Comparison of ENCODE assay signal across 16 cellular contexts in the genomic region with DNA sequence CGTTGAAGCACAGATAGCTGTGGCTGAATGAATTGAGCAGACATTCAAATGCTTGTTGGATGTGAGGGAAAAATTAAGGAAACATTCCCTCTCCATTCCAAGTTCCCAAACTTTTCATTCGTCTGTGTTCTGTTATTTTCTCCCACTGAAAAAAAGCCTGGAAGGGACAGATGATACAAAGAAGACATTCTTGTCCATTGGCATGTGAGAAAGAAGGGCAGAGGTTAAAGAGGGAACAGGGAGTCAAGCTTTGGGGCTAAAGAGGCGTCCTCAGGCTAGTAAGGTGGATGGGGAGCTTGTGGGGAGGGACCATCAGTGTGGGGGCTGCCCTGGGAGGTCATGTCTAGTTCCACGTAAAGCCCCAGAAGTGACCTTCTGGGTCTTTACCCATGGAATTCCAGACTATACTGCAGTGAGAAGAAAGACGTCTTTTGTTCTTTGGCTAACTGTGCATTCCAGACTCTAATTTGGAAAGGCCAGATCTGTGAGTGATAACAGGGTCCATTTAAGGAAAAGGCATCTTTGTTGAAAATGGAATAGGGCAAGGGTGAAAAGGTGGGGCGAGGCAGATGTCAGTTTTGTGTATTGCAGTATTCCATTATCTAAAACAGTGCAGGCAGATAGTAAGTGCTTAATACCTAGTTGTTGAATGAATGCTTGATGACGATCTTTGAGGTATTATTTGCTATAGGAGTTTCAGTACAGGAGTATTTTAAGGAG.
"Had no signal": no experiment of that assay in that cellular context is flagged by ENCODE, and none has a peak within 500 bp of the region (broad histone marks: within the 10 kb centered on the region; RNA-seq: fewer than 3 reads in every experiment).

No MANE protein-coding gene starts in this region.

- H3K4me3 Mint-ChIP-seq: activated CD8-positive, alpha-beta T cell treated with anti-CD3 and anti-CD28 coated beads for 36 hours; activated T-cell treated with anti-CD3 and anti-CD28 coated beads, Interleukin-2, amount 50 U/mL, for 72 hours; memory B cell had no signal

- H3K4me1 Mint-ChIP-seq: memory B cell had no signal

- H3K36me3 ChIP-seq: esophagus squamous epithelium, left lung, prostate gland, WERI-Rb-1 had no signal

- H3K4me3 ChIP-seq: dorsolateral prefrontal cortex, esophagus squamous epithelium, left lung, prostate gland had no signal

- H3K9me3 Mint-ChIP-seq: activated CD8-positive, alpha-beta T cell treated with anti-CD3 and anti-CD28 coated beads for 36 hours; activated T-cell treated with anti-CD3 and anti-CD28 coated beads, Interleukin-2, amount 50 U/mL, for 72 hours; memory B cell had no signal

- DNase-seq: activated CD4-positive, alpha-beta T cell treated with anti-CD3 and anti-CD28 coated beads for 4 hours; activated CD8-positive, alpha-beta memory T cell treated with anti-CD3 and anti-CD28 coated beads, Interleukin-2, amount 50 U/mL, for 4 hours; activated CD8-positive, alpha-beta T cell treated with anti-CD3 and anti-CD28 coated beads for 36 hours; activated T-cell treated with anti-CD3 and anti-CD28 coated beads, Interleukin-2, amount 50 U/mL, for 72 hours; aorta; dorsolateral prefrontal cortex; esophagus squamous epithelium; foreskin fibroblast; left lung; stimulated activated CD4-positive, alpha-beta T cell treated with anti-CD3 and anti-CD28 coated beads, Interleukin-12 subunit alpha, Interleukin-12 subunit beta, amount 100 ng/mL, for 4 hours; stimulated activated naive CD4-positive, alpha-beta T cell; substantia nigra; T-helper 1 cell; WERI-Rb-1 had no signal

- H3K27me3 ChIP-seq: esophagus squamous epithelium, left lung had no signal

- H3K27ac Mint-ChIP-seq: activated CD8-positive, alpha-beta T cell treated with anti-CD3 and anti-CD28 coated beads for 36 hours; activated T-cell treated with anti-CD3 and anti-CD28 coated beads, Interleukin-2, amount 50 U/mL, for 72 hours; memory B cell had no signal

- H3K27ac ChIP-seq: dorsolateral prefrontal cortex, esophagus squamous epithelium, left lung, prostate gland, WERI-Rb-1 had no signal

- ATAC-seq: activated CD8-positive, alpha-beta T cell treated with anti-CD3 and anti-CD28 coated beads for 36 hours; activated T-cell treated with anti-CD3 and anti-CD28 coated beads, Interleukin-2, amount 50 U/mL, for 72 hours; left lung had no signal

- H3K36me3 Mint-ChIP-seq: memory B cell had no signal

- H3K4me1 ChIP-seq: esophagus squamous epithelium, prostate gland had no signal

- H3K9me3 ChIP-seq: esophagus squamous epithelium, left lung, prostate gland had no signal
